Comparison of ENCODE assay signal across 17 cellular contexts in genomic region chr1:204322329-204322868, GRCh38. TPM values are rescaled to one million over a fixed set of nuclear protein-coding genes. Genes with fewer than 3 reads are reported as not detected.
"Had no signal": no experiment of that assay in that cellular context is flagged by ENCODE, and none has a peak within 500 bp of the region (broad histone marks: within the 10 kb centered on the region; RNA-seq: fewer than 3 reads in every experiment).

No MANE protein-coding gene starts in this region.

- H3K4me1 Mint-ChIP-seq: central memory CD8-positive, alpha-beta T cell; naive thymus-derived CD4-positive, alpha-beta T cell had no signal

- H3K4me3 Mint-ChIP-seq: activated CD4-positive, alpha-beta memory T cell treated with anti-CD3 and anti-CD28 coated beads, Interleukin-2, amount 10 ng/mL, durations not matched to agents 7 days and 5 days; activated T-cell treated with anti-CD3 and anti-CD28 coated beads, Interleukin-2, amount 50 U/mL, for 72 hours; central memory CD8-positive, alpha-beta T cell; dendritic cell treated with granulocyte-macrophage colony-stimulating factor and Interleukin-4, amounts not matched to agents 40 ng/mL and 50 ng/mL, for 4 days; effector memory CD8-positive, alpha-beta T cell; mesothelial cell of epicardium; naive thymus-derived CD4-positive, alpha-beta T cell; stimulated activated naive CD8-positive, alpha-beta T cell treated with anti-CD3 and anti-CD28 coated beads, Interleukin-15, amount 100 ng/mL, for 72 hours had no signal

- H3K9me3 Mint-ChIP-seq: activated CD4-positive, alpha-beta memory T cell treated with anti-CD3 and anti-CD28 coated beads, Interleukin-2, amount 10 ng/mL, durations not matched to agents 7 days and 5 days; activated T-cell treated with anti-CD3 and anti-CD28 coated beads, Interleukin-2, amount 50 U/mL, for 72 hours; central memory CD8-positive, alpha-beta T cell; dendritic cell treated with granulocyte-macrophage colony-stimulating factor and Interleukin-4, amounts not matched to agents 40 ng/mL and 50 ng/mL, for 4 days; effector memory CD8-positive, alpha-beta T cell; mesothelial cell of epicardium; naive thymus-derived CD4-positive, alpha-beta T cell; stimulated activated naive CD8-positive, alpha-beta T cell treated with anti-CD3 and anti-CD28 coated beads, Interleukin-15, amount 100 ng/mL, for 72 hours had no signal

- H3K27me3 ChIP-seq: testis had no signal

- FAIRE-seq: urothelium cell line had no signal

- H3K27ac Mint-ChIP-seq: activated CD4-positive, alpha-beta memory T cell treated with anti-CD3 and anti-CD28 coated beads, Interleukin-2, amount 10 ng/mL, durations not matched to agents 7 days and 5 days; activated T-cell treated with anti-CD3 and anti-CD28 coated beads, Interleukin-2, amount 50 U/mL, for 72 hours; dendritic cell treated with granulocyte-macrophage colony-stimulating factor and Interleukin-4, amounts not matched to agents 40 ng/mL and 50 ng/mL, for 4 days; effector memory CD8-positive, alpha-beta T cell; naive thymus-derived CD4-positive, alpha-beta T cell had no signal

- DNase-seq: activated CD4-positive, alpha-beta memory T cell treated with anti-CD3 and anti-CD28 coated beads, Interleukin-2, amount 10 ng/mL, durations not matched to agents 7 days and 5 days; activated CD8-positive, alpha-beta memory T cell treated with anti-CD3 and anti-CD28 coated beads, Interleukin-2, amount 50 U/mL, for 4 hours; activated naive CD4-positive, alpha-beta T cell; activated T-cell treated with anti-CD3 and anti-CD28 coated beads, Interleukin-2, amount 50 U/mL, for 72 hours; effector memory CD8-positive, alpha-beta T cell; kidney glomerular epithelial cell; naive thymus-derived CD4-positive, alpha-beta T cell; psoas muscle; stimulated activated CD4-positive, alpha-beta T cell treated with anti-CD3 and anti-CD28 coated beads, Interleukin-15, amount 100 ng/mL, for 24 hours; stimulated activated CD4-positive, alpha-beta T cell treated with anti-CD3 and anti-CD28 coated beads, Interleukin-4, amount 100 ng/mL, for 24 hours; stimulated activated naive CD8-positive, alpha-beta T cell treated with anti-CD3 and anti-CD28 coated beads, Interleukin-15, amount 100 ng/mL, for 72 hours; T-helper 2 cell; testis had no signal

- H3K36me3 Mint-ChIP-seq: mesothelial cell of epicardium; naive thymus-derived CD4-positive, alpha-beta T cell had no signal

- H3K4me3 ChIP-seq: psoas muscle, testis had no signal

- H3K27me3 Mint-ChIP-seq: activated CD4-positive, alpha-beta memory T cell treated with anti-CD3 and anti-CD28 coated beads, Interleukin-2, amount 10 ng/mL, durations not matched to agents 7 days and 5 days had no signal

RNA-seq across cellular contexts. Expression of gene PLEKHA6, which starts 37.3 kb away (rescaled TPM):
- total RNA-seq: activated CD4-positive, alpha-beta memory T cell treated with anti-CD3 and anti-CD28 coated beads, Interleukin-2, amount 10 ng/mL, durations not matched to agents 7 days and 5 days had no signal
